Comparison of ENCODE assay signal across 8 cellular contexts in the genomic region with DNA sequence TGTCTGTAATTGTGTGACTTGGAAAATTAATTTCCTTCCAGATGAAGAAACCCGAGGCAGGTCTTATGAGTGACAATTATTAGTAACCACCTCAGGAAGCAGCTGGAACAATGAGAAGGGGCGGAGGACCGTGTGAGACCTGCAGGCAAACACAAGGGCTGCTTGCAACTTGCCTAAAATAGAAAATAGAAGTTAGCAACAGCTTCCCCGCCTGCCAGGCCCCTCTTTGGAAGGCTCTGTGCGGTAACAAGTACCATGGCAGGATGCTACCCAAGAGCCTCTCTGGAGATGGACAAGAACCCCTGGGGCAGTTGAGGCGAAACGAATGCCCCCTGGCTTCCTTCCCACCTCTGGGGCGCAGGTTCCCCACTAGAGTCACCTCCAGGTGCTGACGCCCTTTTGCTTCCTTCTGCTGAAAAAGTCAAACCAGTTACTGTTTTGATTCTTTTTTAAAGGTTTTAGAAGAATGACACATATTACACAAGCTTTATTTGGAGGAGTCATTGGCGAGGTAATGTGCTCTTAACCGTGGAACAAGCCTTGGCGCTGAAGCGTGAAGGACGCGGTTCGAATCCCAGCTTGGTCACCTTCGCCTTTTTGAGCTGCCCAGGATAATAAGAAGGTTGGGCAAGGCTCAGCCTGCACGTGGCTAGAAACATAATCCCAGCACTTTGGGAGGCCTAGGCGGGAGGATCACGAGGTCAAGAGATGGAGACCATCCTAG. TPM values are rescaled to one million over a fixed set of nuclear protein-coding genes. Genes with fewer than 3 reads are reported as not detected.
DNase-seq lines count a peak whose midpoint lies in the region; ATAC-seq and TF ChIP-seq lines count a peak whose summit lies in the region.
"Had no signal": no experiment of that assay in that cellular context is flagged by ENCODE, and none has a peak within 500 bp of the region (broad histone marks: within the 10 kb centered on the region; RNA-seq: fewer than 3 reads in every experiment).

No MANE protein-coding gene starts in this region.

- no peaks in the 10 kb centered on the region for H3K36me3 ChIP-seq in gastrocnemius medialis

- H3K4me1 ChIP-seq in gastrocnemius medialis: peaks cover 26 to 34% of the 10 kb centered on the region in 2 donors

- no peaks in the 10 kb centered on the region for H3K27me3 ChIP-seq in gastrocnemius medialis

- peak overlapping the region; percentile 72 to 91 (median 82) for H3K27ac ChIP-seq in gastrocnemius medialis

- no peaks in the 10 kb centered on the region for H3K9me3 ChIP-seq in gastrocnemius medialis

- in situ Hi-C loops in GM13976 (cut with MboI; ENCODE audit: low sequenced_read_pairs, unreplicated experiment) (loop anchor here (25.0 kb wide), 1 partner anchor 271 kb away; no protein-coding TSS in a partner anchor), gastrocnemius medialis (cut with MboI; ENCODE audit: low sequenced_read_pairs in 4 of 4) (loop anchor here (5.0 to 25.0 kb wide), 4 partner anchors 113 to 421 kb away; partner anchors contain the start of gene IGF1R (in 2 of the 4))

- TF ChIP-seq POLR2A in gastrocnemius medialis (IDR thresholded peaks at IDR 0.05): peak; percentile 36 to 66

- ATAC-seq in gastrocnemius medialis: peak; percentile 21 to 40

- TF ChIP-seq CTCF in GM13976 (IDR thresholded peaks at IDR 0.05; ENCODE audit: borderline replicate concordance, control extremely low read depth, extremely low read depth, insufficient read depth, missing control alignments) (no peak), gastrocnemius medialis (IDR thresholded peaks at IDR 0.05 in 4 of 5, conservative IDR thresholded peaks at IDR 0.05 in 1 of 5) (no peak)

- DNase-seq in GM13976 (ENCODE audit: low spot score): peak; percentile 53
- peak; percentile 18 for DNase-seq in glomerular visceral epithelial cell (ENCODE audit: extremely low spot score)
- peak; percentile 52 to 77 for DNase-seq in gastrocnemius medialis
- DNase-seq in NCI-H1048 (lab: John Stamatoyannopoulos, UW): no peak
- no peak for DNase-seq in NCI-H82 treated with DMSO at 0.1 percent for 48 hours (lab: John Stamatoyannopoulos, UW; ENCODE audit: unreplicated experiment)
- DNase-seq in stimulated activated naive CD4-positive, alpha-beta T cell treated with Interleukin-2 at 50 U/mL for 16 hours (lab: John Stamatoyannopoulos, UW): no peak

- H3K4me3 ChIP-seq in gastrocnemius medialis: peak overlapping the region in 2 of 4 donors; percentile 1 to 48

- intact Hi-C loops in gastrocnemius medialis (cut with DNase I; ENCODE audit: low total_unique reads): loop anchor here (1.0 to 5.0 kb wide), 8 partner anchors 51 to 541 kb away; partner anchors contain the start of genes IGF1R and PGPEP1L

TF ChIP-seq in PFSK-1, 5 proteins besides CTCF, POLR2A, EP300 and RAD21:
- TF ChIP-seq REST (IDR thresholded peaks at IDR 0.05; ENCODE audit: insufficient read depth in 1 of 2, low read depth in 2 of 2, low read length in 2 of 2): 0 out of 4 replicates have a peak, but pooled peaks of 1 of the 2 experiments have one; percentile 39
- no peak for TF ChIP-seq POLR2AphosphoS5 (IDR thresholded peaks at IDR 0.05; ENCODE audit: low read depth, low read length)
- TF ChIP-seq FOXP2 (optimal IDR thresholded peaks at IDR 0.05; ENCODE audit: borderline replicate concordance, extremely low read depth, extremely low read length, insufficient read depth): peak; percentile 39
TF ChIP-seq in PFSK-1: peak in this region for 2.

RNA-seq across cellular contexts. Expression of gene SYNM, which starts 47.0 kb away (rescaled TPM):
- 18.3 TPM for polyA plus RNA-seq in PFSK-1 (2012; ENCODE audit: insufficient read length, low read depth)
- total RNA-seq in gastrocnemius medialis: 100 to 1,000 TPM; 200 to 308 (median 266) TPM

RNA-seq across cellular contexts. Expression of gene PGPEP1L, which starts 50.3 kb away (rescaled TPM):
- polyA plus RNA-seq in PFSK-1 (2012; ENCODE audit: insufficient read length, low read depth): not detected
- 1 to 10 TPM; 2.9 to 7.1 (median 3.5) TPM for total RNA-seq in gastrocnemius medialis
- total RNA-seq: fibroblast of villous mesenchyme had no signal

Comparison
In these comparisons a context has a peak if more than half of its experiments do, and no peak if none do; other contexts are left out.
1. DNase-seq: peak in GM13976 (single experiment), glomerular visceral epithelial cell (single experiment) and gastrocnemius medialis (2 of 2); none in NCI-H1048 (single experiment), NCI-H82 treated with DMSO at 0.1 percent for 48 hours (single experiment) and stimulated activated naive CD4-positive, alpha-beta T cell treated with Interleukin-2 at 50 U/mL for 16 hours (single experiment).